ENCODE assay signal across 1 cellular context in genomic region chr20:34111712-34112599, GRCh38.
TF ChIP-seq lines count a peak whose summit lies in the region.

Gene EIF2S2, minus strand, starts transcription at chr20:34112243. Its CDS starts 133 bp downstream, at chr20:34112110.

TF ChIP-seq in GM12878, 131 proteins besides CTCF, POLR2A, EP300 and RAD21 (continued from another document and continues in another):
- TF ChIP-seq IRF3 (IDR thresholded peaks at IDR 0.05) (peak; percentile 32; the same call in 1 of the 2 replicates), RFX5 (IDR thresholded peaks at IDR 0.05; ENCODE audit: low read depth, low read length) (no peak), JUNB (IDR thresholded peaks at IDR 0.05) (no peak), CBX5 (IDR thresholded peaks at IDR 0.05; ENCODE audit: low read depth) (no peak; the same call in 1 of the 2 replicates), ATF3 (IDR thresholded peaks at IDR 0.05; ENCODE audit: borderline replicate concordance, extremely low read depth, low read depth, low read length) (peak; percentile 91), CBFB (IDR thresholded peaks at IDR 0.05; ENCODE audit: low read depth) (peak; percentile 66; the same call in 1 of the 2 replicates), E4F1 (IDR thresholded peaks at IDR 0.05; ENCODE audit: borderline replicate concordance, partially characterized antibody) (no peak), PRDM15 (CRISPR knock-in tag; IDR thresholded peaks at IDR 0.05) (no peak), ZZZ3 (IDR thresholded peaks at IDR 0.05; ENCODE audit: control insufficient read depth, insufficient read length, low read depth) (no peak), RELB (IDR thresholded peaks at IDR 0.05; ENCODE audit: low read depth) (no peak), POLR2AphosphoS5 (IDR thresholded peaks at IDR 0.05; ENCODE audit: low read length) (peak; percentile 95), POU2F2 (IDR thresholded peaks at IDR 0.05; ENCODE audit: borderline replicate concordance, low read depth, low read length) (no peak), DPF2 (IDR thresholded peaks at IDR 0.05) (peak; percentile 87), RCOR1 (conservative IDR thresholded peaks at IDR 0.05; ENCODE audit: low read depth, low read length) (no peak), FOXM1 (IDR thresholded peaks at IDR 0.05; ENCODE audit: low read depth, low read length) (no peak), MYC (IDR thresholded peaks at IDR 0.05; ENCODE audit: insufficient read depth, insufficient read length, insufficient replicate concordance, low read length, severe bottlenecking) (peak; percentile 83), BCL11A (IDR thresholded peaks at IDR 0.05; ENCODE audit: low read depth, low read length) (no peak), SREBF1 (IDR thresholded peaks at IDR 0.05; ENCODE audit: low read length) (peak; percentile 72; the same call in 1 of the 2 replicates), POLR2AphosphoS2 (IDR thresholded peaks at IDR 0.05; ENCODE audit: low read depth, low read length) (peak; percentile 63), ZSCAN29 (IDR thresholded peaks at IDR 0.05) (0 out of 2 replicates have a peak, but pooled peaks have one; percentile 26), EED (IDR thresholded peaks at IDR 0.05; ENCODE audit: low read depth) (no peak), REST (IDR thresholded peaks at IDR 0.05; ENCODE audit: low read depth, low read length) (no peak), ZNF592 (IDR thresholded peaks at IDR 0.05) (no peak), BMI1 (IDR thresholded peaks at IDR 0.05; ENCODE audit: borderline replicate concordance) (peak; percentile 86), GABPA (IDR thresholded peaks at IDR 0.05; ENCODE audit: low read depth) (peak; percentile 74), TBL1XR1 (IDR thresholded peaks at IDR 0.05; ENCODE audit: low read depth, low read length) (peak; percentile 40; the same call in 1 of the 2 replicates), RELA (IDR thresholded peaks at IDR 0.05; ENCODE audit: borderline replicate concordance, partially characterized antibody) (peak; percentile 8), ZNF274 (IDR thresholded peaks at IDR 0.05; ENCODE audit: insufficient read depth, insufficient read length) (no peak), STAT1 (conservative IDR thresholded peaks at IDR 0.05) (peak; percentile 17; the same call in 1 of the 2 replicates), ZBTB11 (CRISPR knock-in tag; IDR thresholded peaks at IDR 0.05) (no peak), RB1 (IDR thresholded peaks at IDR 0.05; ENCODE audit: borderline replicate concordance) (0 out of 2 replicates have a peak, but pooled peaks have one; percentile 51), SMC3 (IDR thresholded peaks at IDR 0.05; ENCODE audit: borderline replicate concordance, low read length) (no peak), SIX5 (IDR thresholded peaks at IDR 0.05; ENCODE audit: low read depth, low read length, severe bottlenecking) (peak; percentile 96), TAF1 (IDR thresholded peaks at IDR 0.05; ENCODE audit: borderline replicate concordance, low read depth, low read length) (peak; percentile 87), RUNX3 (IDR thresholded peaks at IDR 0.05; ENCODE audit: low read length) (peak; percentile 58), SMARCA5 (IDR thresholded peaks at IDR 0.05) (peak; percentile 84), HCFC1 (IDR thresholded peaks at IDR 0.05; ENCODE audit: low read length) (peak; percentile 100), MXI1 (IDR thresholded peaks at IDR 0.05; ENCODE audit: low read depth, low read length) (peak; percentile 97), ZNF217 (IDR thresholded peaks at IDR 0.05) (peak; percentile 23; the same call in 1 of the 2 replicates), SMAD5 (IDR thresholded peaks at IDR 0.05; ENCODE audit: low read depth) (peak; percentile 84)
